ENCODE assay signal across 22 cellular contexts in the genomic region with DNA sequence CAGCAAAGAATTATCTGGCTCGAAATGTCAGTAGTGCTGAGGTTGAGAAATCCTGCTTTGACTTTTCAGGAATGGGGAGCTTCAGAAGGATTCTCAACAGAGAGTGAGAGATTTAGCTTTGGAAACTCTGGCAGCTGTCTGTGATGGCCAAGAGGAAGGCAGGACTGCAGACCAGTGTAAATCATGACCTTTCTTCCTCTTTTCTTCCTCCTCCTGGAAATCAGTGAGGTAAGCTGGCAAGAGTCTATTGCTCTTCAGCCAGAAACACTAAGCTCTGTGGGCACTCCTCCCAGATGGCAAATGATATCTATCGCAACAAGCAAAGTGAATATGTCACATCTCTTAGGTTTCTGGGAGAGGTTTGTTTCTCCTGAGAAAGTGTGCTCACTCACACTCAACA. TPM values are rescaled to one million over a fixed set of nuclear protein-coding genes. Genes with fewer than 3 reads are reported as not detected.
DNase-seq lines count a peak whose midpoint lies in the region; ATAC-seq, FAIRE-seq and TF ChIP-seq lines count a peak whose summit lies in the region.
"Had no signal": no experiment of that assay in that cellular context is flagged by ENCODE, and none has a peak within 500 bp of the region (broad histone marks: within the 10 kb centered on the region; RNA-seq: fewer than 3 reads in every experiment).

No MANE protein-coding gene starts in this region.

- H3K9ac ChIP-seq in endothelial cell of umbilical vein (replicated peaks; ENCODE audit: extremely low read depth, insufficient read depth, low read length): no peak overlapping the region
- H3K9ac ChIP-seq: neural progenitor cell had no signal

- peaks cover 3% of the 10 kb centered on the region for H3K27me3 Mint-ChIP-seq in nephron progenitor cell (ENCODE audit: low read depth, poor library complexity)

- H3K4me3 Mint-ChIP-seq in nephron progenitor cell: no peak overlapping the region
- H3K4me3 Mint-ChIP-seq: activated T-cell treated with anti-CD3 and anti-CD28 coated beads, Interleukin-2, amount 50 U/mL, for 4 hours; H9; neural progenitor cell had no signal

- no peak for ATAC-seq in HG02840 (IDR thresholded peaks at IDR 0.05; ENCODE audit: low FRiP score, unreplicated experiment)
- ATAC-seq: activated T-cell treated with anti-CD3 and anti-CD28 coated beads, Interleukin-2, amount 50 U/mL, for 4 hours; SK-N-SH treated with all-trans-retinoic acid at 6 μM for 48 hours had no signal

- H3K27ac Mint-ChIP-seq in nephron progenitor cell: peak overlapping the region; percentile 47
- H3K27ac Mint-ChIP-seq: H9, neural progenitor cell had no signal

- H3K9me1 ChIP-seq in endothelial cell of umbilical vein (replicated peaks; ENCODE audit: control insufficient read depth, extremely low read depth, insufficient read depth, low read length): no peaks in the 10 kb centered on the region

- no peaks in the 10 kb centered on the region for H3K79me2 ChIP-seq in endothelial cell of umbilical vein (ENCODE audit: control insufficient read depth, insufficient read depth, low read length)

- H3K4me2 ChIP-seq in endothelial cell of umbilical vein (ENCODE audit: insufficient read depth, low read length): no peak overlapping the region
- H3K4me2 ChIP-seq: neural progenitor cell, PC-9 had no signal

- intact Hi-C loops in endothelial cell of umbilical vein (cut with micrococcal nuclease) (no loop called here), vagina (cut with DNase I) (no loop called here)

- TF ChIP-seq CTCF in endothelial cell of umbilical vein (IDR thresholded peaks at IDR 0.05; ENCODE audit: extremely low read depth in 1 of 2, insufficient read depth in 1 of 2, low read depth in 1 of 2, low read length in 2 of 2): no peak
- no peak for TF ChIP-seq CTCF in nephron progenitor cell (IDR thresholded peaks at IDR 0.05)
- no peak for TF ChIP-seq CTCF in vagina (IDR thresholded peaks at IDR 0.05)

- no peak for FAIRE-seq in endothelial cell of umbilical vein (lab: Jason Lieb, UNC)
- FAIRE-seq: G401.6 had no signal

- peaks cover 21% of the 10 kb centered on the region for H3K9me3 Mint-ChIP-seq in nephron progenitor cell

- TF ChIP-seq POLR2A in endothelial cell of umbilical vein (IDR thresholded peaks at IDR 0.05; ENCODE audit: low read depth, low read length) (no peak), vagina (IDR thresholded peaks at IDR 0.05) (no peak)

- POLR2A ChIA-PET in endothelial cell of umbilical vein (lab: Charles Lee): interaction anchor here (0.8 kb wide), 1 partner anchor 67 kb away, joined by 3 read pairs; no protein-coding TSS in a partner anchor

- H3K4me1 ChIP-seq in endothelial cell of umbilical vein (ENCODE audit: control insufficient read depth, extremely low read depth, insufficient read depth, low read length) (peaks cover 17% of the 10 kb centered on the region), vagina (no peaks in the 10 kb centered on the region)
- H3K4me1 ChIP-seq: neural progenitor cell had no signal

- no TSS peak for BruUV-seq in endothelial cell of umbilical vein (replicated peaks; lab: Mats Ljungman, UMichigan)

- H3K4me3 ChIP-seq in endothelial cell of umbilical vein (replicated peaks in 1 of 3; ENCODE audit: insufficient read depth in 1 of 3, low read depth in 1 of 3, low read length in 3 of 3) (no peak overlapping the region), vagina (no peak overlapping the region)
- H3K4me3 ChIP-seq: cardiac muscle cell, neural progenitor cell, PC-9 had no signal

- H3K36me3 Mint-ChIP-seq in nephron progenitor cell (ENCODE audit: low read depth): no peaks in the 10 kb centered on the region

- dilution Hi-C loops in endothelial cell of umbilical vein (cut with MboI; ENCODE audit: extremely low pct_ligation_motif_present, low sequenced_read_pairs): no loop called here

- CTCF ChIA-PET in endothelial cell of umbilical vein (lab: Charles Lee): interaction anchor here (0.6 to 1.3 kb wide), 5 partner anchors 13 to 71 kb away, joined by 3 to 8 read pairs (median 3); a partner anchor contains a TSS

- no peaks in the 10 kb centered on the region for H4K20me1 ChIP-seq in endothelial cell of umbilical vein (replicated peaks; ENCODE audit: control insufficient read depth, extremely low read depth, insufficient read depth, low read length)

- no peak overlapping the region for H2AFZ ChIP-seq in endothelial cell of umbilical vein (ENCODE audit: low read depth, low read length)
- H2AFZ ChIP-seq: neural progenitor cell, PC-9 had no signal

- H3K4me1 Mint-ChIP-seq in nephron progenitor cell: peaks cover 17% of the 10 kb centered on the region
- H3K4me1 Mint-ChIP-seq: neural progenitor cell had no signal

- H3K27ac ChIP-seq in endothelial cell of umbilical vein (ENCODE audit: insufficient read depth, low read depth, low read length): no peak overlapping the region
- no peak overlapping the region for H3K27ac ChIP-seq in vagina
- H3K27ac ChIP-seq: cardiac muscle cell, neural progenitor cell, PC-9 had no signal

- DNase-seq in GF-D8 (lab: John Stamatoyannopoulos, UW): peak; percentile 31
- peak; percentile 69 to 92 for DNase-seq in NOMO-1 (lab: John Stamatoyannopoulos, UW; ENCODE audit: unreplicated experiment in 2 of 2)
- peak; percentile 39 for DNase-seq in endothelial cell of umbilical vein (ENCODE audit: low read depth, low spot score)
- no peak for DNase-seq in nephron progenitor cell
- no peak for DNase-seq in vagina (ENCODE audit: extremely low spot score in 2 of 2)
- no peak for DNase-seq in NCI-H2107 treated with DMSO at 0.1 percent for 48 hours (lab: John Stamatoyannopoulos, UW; ENCODE audit: unreplicated experiment)
- DNase-seq: activated CD4-positive, alpha-beta T cell treated with anti-CD3 and anti-CD28 coated beads, Interleukin-2, amount 50 U/mL, for 48 hours; activated T-cell treated with anti-CD3 and anti-CD28 coated beads, Interleukin-2, amount 50 U/mL, for 4 hours; effector memory CD4-positive, alpha-beta T cell; foreskin melanocyte; H9; NCI-H1930; NCI-H510A treated with DMSO at 0.1 percent for 48 hours; PC-9; retina; stimulated activated CD4-positive, alpha-beta T cell treated with anti-CD3 and anti-CD28 coated beads, Interleukin-2, amount 100 ng/mL, for 24 hours; substantia nigra had no signal

- H3K27me3 ChIP-seq in endothelial cell of umbilical vein (ENCODE audit: control insufficient read depth in 2 of 2, insufficient read depth in 2 of 2, low read length in 2 of 2): no peaks in the 10 kb centered on the region
- no peaks in the 10 kb centered on the region for H3K27me3 ChIP-seq in vagina
- H3K27me3 ChIP-seq: cardiac muscle cell had no signal

- H3K9me3 ChIP-seq in endothelial cell of umbilical vein (replicated peaks; ENCODE audit: control insufficient read depth, insufficient read depth, low read length) (no peaks in the 10 kb centered on the region), vagina (no peaks in the 10 kb centered on the region)

- H3K36me3 ChIP-seq in endothelial cell of umbilical vein (ENCODE audit: control insufficient read depth in 2 of 2, extremely low read depth in 1 of 2, insufficient read depth in 2 of 2, low read length in 2 of 2) (no peaks in the 10 kb centered on the region), vagina (no peaks in the 10 kb centered on the region)
- H3K36me3 ChIP-seq: cardiac muscle cell, neural progenitor cell had no signal

TF ChIP-seq in endothelial cell of umbilical vein, 7 proteins besides CTCF, POLR2A, EP300 and RAD21:
- TF ChIP-seq JUN (IDR thresholded peaks at IDR 0.05; ENCODE audit: borderline replicate concordance, insufficient read depth, insufficient read length, low read depth): no peak
- TF ChIP-seq POLR2AphosphoS5 (IDR thresholded peaks at IDR 0.05; ENCODE audit: insufficient read depth, low read depth, low read length): no peak
- no peak for TF ChIP-seq FOS (IDR thresholded peaks at IDR 0.05; ENCODE audit: borderline replicate concordance, insufficient read depth, low read length)

RNA-seq across cellular contexts. Expression of a gene that starts 8.4 kb away (rescaled TPM):
- total RNA-seq in endothelial cell of umbilical vein (139 and 150 TPM in 2 replicates), vagina (64.1 TPM)
- polyA plus RNA-seq in endothelial cell of umbilical vein: 138 and 146 TPM in 2 replicates
- polyA plus RNA-seq in endothelial cell of umbilical vein (2011; cell fraction: cytosol; rRNA removed): 66.6 and 74.7 TPM in 2 replicates
- 157 and 166 TPM in 2 replicates for polyA plus RNA-seq in endothelial cell of umbilical vein (2011; cell fraction: nucleus; rRNA removed)
- 42.3 and 46.7 TPM in 2 replicates for polyA plus RNA-seq in endothelial cell of umbilical vein (2012)
- polyA minus RNA-seq in endothelial cell of umbilical vein: 178 and 179 TPM in 2 replicates
- polyA minus RNA-seq in endothelial cell of umbilical vein (2011; cell fraction: cytosol; rRNA and poly(A)+ RNA removed): 15.6 TPM
- 84.3 and 84.5 TPM in 2 replicates for polyA minus RNA-seq in endothelial cell of umbilical vein (2011; cell fraction: nucleus; rRNA and poly(A)+ RNA removed)

RNA-seq across cellular contexts. Expression of a gene that starts 36.8 kb away (rescaled TPM):
- total RNA-seq in endothelial cell of umbilical vein (42.0 and 46.4 TPM in 2 replicates), vagina (24.6 TPM)
- 21.9 and 23.8 TPM in 2 replicates for polyA plus RNA-seq in endothelial cell of umbilical vein
- 28.7 and 36.9 TPM in 2 replicates for polyA plus RNA-seq in endothelial cell of umbilical vein (2011; cell fraction: cytosol; rRNA removed)
- polyA plus RNA-seq in endothelial cell of umbilical vein (2011; cell fraction: nucleus; rRNA removed): 15.8 and 16.2 TPM in 2 replicates
- polyA plus RNA-seq in endothelial cell of umbilical vein (2012): 51.1 and 71.1 TPM in 2 replicates
- 29.8 and 36.0 TPM in 2 replicates for polyA minus RNA-seq in endothelial cell of umbilical vein
- 21.2 TPM for polyA minus RNA-seq in endothelial cell of umbilical vein (2011; cell fraction: cytosol; rRNA and poly(A)+ RNA removed)
- polyA minus RNA-seq in endothelial cell of umbilical vein (2011; cell fraction: nucleus; rRNA and poly(A)+ RNA removed): 14.1 and 18.2 TPM in 2 replicates

Comparison
In these comparisons a context has a peak if more than half of its experiments do, and no peak if none do; other contexts are left out.
1. DNase-seq: peak in GF-D8 (single experiment), NOMO-1 (2 of 2) and endothelial cell of umbilical vein (single experiment); none in nephron progenitor cell (single experiment), vagina (0 of 2) and NCI-H2107 treated with DMSO at 0.1 percent for 48 hours (single experiment).